In the genomic region with DNA sequence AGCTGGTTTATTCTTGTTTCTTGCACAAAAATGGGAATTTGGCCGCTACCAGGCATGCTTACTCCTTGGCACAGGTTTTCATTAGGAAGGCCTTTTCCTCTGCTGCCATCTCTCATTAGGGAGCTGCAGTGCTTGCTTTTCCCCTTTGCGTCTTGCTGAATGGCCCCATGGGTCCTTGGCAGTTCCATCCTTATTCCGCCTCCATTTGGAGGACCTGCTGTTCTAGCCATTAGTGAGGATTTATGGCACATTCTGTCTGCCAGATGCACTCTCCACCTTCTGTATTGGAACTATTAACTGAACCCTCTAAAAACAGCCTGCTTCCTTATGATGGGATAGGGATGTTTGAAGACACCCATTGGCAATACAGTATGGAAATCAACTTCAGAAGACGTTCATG, we compare ENCODE assay signal across 20 cellular contexts.
"Had no signal": no experiment of that assay in that cellular context is flagged by ENCODE, and none has a peak within 500 bp of the region (broad histone marks: within the 10 kb centered on the region; RNA-seq: fewer than 3 reads in every experiment).

No MANE protein-coding gene starts in this region.

- H3K27ac ChIP-seq: cardiac muscle cell, right atrium auricular region, testis had no signal

- DNase-seq: activated CD4-positive, alpha-beta memory T cell treated with anti-CD3 and anti-CD28 coated beads, Interleukin-2, amount 10 ng/mL, durations not matched to agents 7 days and 5 days; activated CD4-positive, alpha-beta T cell treated with anti-CD3 and anti-CD28 coated beads for 4 hours; activated naive CD4-positive, alpha-beta T cell treated with anti-CD3 and anti-CD28 coated beads, Interleukin-2, amount 50 U/mL, for 16 hours; activated T-cell treated with anti-CD3 and anti-CD28 coated beads, Interleukin-2, amount 50 U/mL, for 24 hours; colonic mucosa; hypothalamus; left ventricle myocardium superior; mesendoderm; nephron progenitor cell; occipital lobe; small intestine; stimulated activated CD4-positive, alpha-beta T cell treated with anti-CD3 and anti-CD28 coated beads, Interleukin-4, amount 100 ng/mL, for 4 hours; stimulated activated CD8-positive, alpha-beta memory T cell treated with anti-CD3 and anti-CD28 coated beads, Interleukin-4, amount 100 ng/mL, for 48 hours; T-helper 17 cell; testis had no signal

- H3K9me3 ChIP-seq: colonic mucosa, right atrium auricular region, testis had no signal

- H3K4me3 ChIP-seq: cardiac muscle cell, colonic mucosa, right atrium auricular region, testis had no signal

- FAIRE-seq: small intestine, TTC549 had no signal

- H3K27me3 ChIP-seq: cardiac muscle cell, colonic mucosa, right atrium auricular region, testis had no signal

- H3K36me3 ChIP-seq: cardiac muscle cell, colonic mucosa, right atrium auricular region had no signal

- ATAC-seq: esophagus mucosa, left ventricle myocardium superior, T-helper 17 cell, WTC11 had no signal

- H3K4me1 ChIP-seq: colonic mucosa had no signal
